Comparison of ENCODE assay signal across 22 cellular contexts in genomic region chr4:185236155-185236503, GRCh38. TPM values are rescaled to one million over a fixed set of nuclear protein-coding genes. Genes with fewer than 3 reads are reported as not detected.
DNase-seq lines count a peak whose midpoint lies in the region; ATAC-seq and TF ChIP-seq lines count a peak whose summit lies in the region.
"Had no signal": no experiment of that assay in that cellular context is flagged by ENCODE, and none has a peak within 500 bp of the region (broad histone marks: within the 10 kb centered on the region; RNA-seq: fewer than 3 reads in every experiment).

No MANE protein-coding gene starts in this region.

- H3K4me1 Mint-ChIP-seq in chondrocyte (ENCODE audit: low read depth): peaks cover 49% of the 10 kb centered on the region
- peaks cover 28% of the 10 kb centered on the region for H3K4me1 Mint-ChIP-seq in mesothelial cell of epicardium
- peaks cover 6% of the 10 kb centered on the region for H3K4me1 Mint-ChIP-seq in type B pancreatic cell (ENCODE audit: unreplicated experiment)

- H3K27ac ChIP-seq in right cardiac atrium (ENCODE audit: low read length) (no peak overlapping the region), right atrium auricular region (peak overlapping the region in 1 of 2 donors; percentile 24)

- no peaks in the 10 kb centered on the region for H3K36me3 ChIP-seq in right atrium auricular region
- H3K36me3 ChIP-seq: BE2C had no signal

- 62% methylated on average over 2 of the region's 2 CpGs for WGBS in right cardiac atrium

- ATAC-seq in right cardiac atrium (peak; percentile 19 to 30), HG03045 (IDR thresholded peaks at IDR 0.05; ENCODE audit: unreplicated experiment) (no peak)
- ATAC-seq: HCT116 had no signal

- no peaks in the 10 kb centered on the region for H3K9me3 Mint-ChIP-seq in chondrocyte (ENCODE audit: low read depth)
- H3K9me3 Mint-ChIP-seq in mesothelial cell of epicardium: peaks cover 10% of the 10 kb centered on the region
- no peaks in the 10 kb centered on the region for H3K9me3 Mint-ChIP-seq in type B pancreatic cell
- H3K9me3 Mint-ChIP-seq: CD4-positive, alpha-beta T cell had no signal

- H3K27me3 ChIP-seq in right cardiac atrium (ENCODE audit: control insufficient read depth, insufficient read depth) (no peaks in the 10 kb centered on the region), right atrium auricular region (no peaks in the 10 kb centered on the region)
- H3K27me3 ChIP-seq: BE2C had no signal

- H3K27me3 Mint-ChIP-seq in chondrocyte (ENCODE audit: low read depth) (no peaks in the 10 kb centered on the region), mesothelial cell of epicardium (ENCODE audit: low read depth) (no peaks in the 10 kb centered on the region), type B pancreatic cell (no peaks in the 10 kb centered on the region)
- H3K27me3 Mint-ChIP-seq: CD4-positive, alpha-beta T cell had no signal

- H3K4me3 Mint-ChIP-seq in chondrocyte (ENCODE audit: unreplicated experiment): no peak overlapping the region
- H3K4me3 Mint-ChIP-seq in mesothelial cell of epicardium: no peak overlapping the region
- H3K4me3 Mint-ChIP-seq in type B pancreatic cell: no peak overlapping the region
- H3K4me3 Mint-ChIP-seq: CD4-positive, alpha-beta T cell had no signal

- H3K4me1 ChIP-seq in right cardiac atrium (ENCODE audit: control insufficient read depth, insufficient read depth, low read length): peaks cover 3% of the 10 kb centered on the region
- peaks cover 0 to 19% of the 10 kb centered on the region in 2 donors for H3K4me1 ChIP-seq in right atrium auricular region

- H3K9me3 ChIP-seq in right cardiac atrium (ENCODE audit: control insufficient read depth, low read length): no peaks in the 10 kb centered on the region
- peaks cover 0 to 8% of the 10 kb centered on the region in 2 donors for H3K9me3 ChIP-seq in right atrium auricular region

- DNase-seq in right cardiac atrium (no peak), right atrium auricular region (ENCODE audit: low spot score) (no peak), chondrocyte (ENCODE audit: low spot score) (no peak), mesothelial cell of epicardium (ENCODE audit: low spot score in 2 of 2, unreplicated experiment in 2 of 2) (no peak), type B pancreatic cell (ENCODE audit: extremely low spot score, unreplicated experiment) (no peak), DMS79 treated with DMSO at 0.1 percent for 48 hours (lab: John Stamatoyannopoulos, UW) (no peak), glomerular visceral epithelial cell (ENCODE audit: extremely low spot score) (no peak)
- DNase-seq: 8988T; CD4-positive, alpha-beta T cell; DMS153; GF-D8; GOT3; KG1; NCI-H1105 treated with DMSO at 0.1 percent for 48 hours; NCI-H1694; NCI-H2081 treated with DMSO at 0.1 percent for 48 hours; NCI-H510A; NCI-H774; Right ventricle myocardium superior had no signal

- TF ChIP-seq CTCF in right atrium auricular region (IDR thresholded peaks at IDR 0.05) (no peak), chondrocyte (IDR thresholded peaks at IDR 0.05) (no peak), mesothelial cell of epicardium (IDR thresholded peaks at IDR 0.05; ENCODE audit: unreplicated experiment) (no peak), type B pancreatic cell (conservative IDR thresholded peaks at IDR 0.05) (no peak)

- H3K4me3 ChIP-seq in right cardiac atrium (ENCODE audit: low read length) (no peak overlapping the region), right atrium auricular region (no peak overlapping the region)

- H3K36me3 Mint-ChIP-seq in chondrocyte (ENCODE audit: low read depth) (no peaks in the 10 kb centered on the region), mesothelial cell of epicardium (peaks cover 5% of the 10 kb centered on the region), type B pancreatic cell (no peaks in the 10 kb centered on the region)

- intact Hi-C loops in right cardiac atrium (cut with DNase I): no loop called here

- H3K27ac Mint-ChIP-seq in chondrocyte (ENCODE audit: unreplicated experiment): peak overlapping the region; percentile 45
- H3K27ac Mint-ChIP-seq in mesothelial cell of epicardium: peak overlapping the region; percentile 22
- H3K27ac Mint-ChIP-seq in type B pancreatic cell: peak overlapping the region; percentile 31
- H3K27ac Mint-ChIP-seq: CD4-positive, alpha-beta T cell had no signal

RNA-seq across cellular contexts. Expression of gene SNX25, which starts 26.7 kb away (rescaled TPM):
- total RNA-seq in right cardiac atrium (10 to 100 TPM; 16.9 to 19.9 (median 19.6) TPM), right atrium auricular region (10 to 100 TPM; 13.2 to 16.8 TPM), chondrocyte (53.5 to 57.5 TPM (median 53.6 TPM) in 3 replicates), mesothelial cell of epicardium (10.9 to 12.8 TPM (median 12.1 TPM) in 3 replicates), type B pancreatic cell (ENCODE audit: low replicate concordance) (9.4 and 11.2 TPM in 2 replicates)
- 10.5 TPM for polyA plus RNA-seq in right cardiac atrium

RNA-seq across cellular contexts. Expression of gene CFAP97, which starts 32.3 kb away (rescaled TPM):
- total RNA-seq in right cardiac atrium (10 to 100 TPM; 16.4 to 26.9 (median 18.4) TPM), right atrium auricular region (10 to 100 TPM; 14.1 to 15.1 TPM), chondrocyte (48.5 to 53.1 TPM (median 50.1 TPM) in 3 replicates), mesothelial cell of epicardium (28.2 to 30.2 TPM (median 29.2 TPM) in 3 replicates), type B pancreatic cell (ENCODE audit: low replicate concordance) (13.8 and 21.6 TPM in 2 replicates)
- 4.1 TPM for polyA plus RNA-seq in right cardiac atrium
